ENCODE assay signal across 21 cellular contexts in genomic region chr2:11789243-11789642, GRCh38.
"Had no signal": no experiment of that assay in that cellular context is flagged by ENCODE, and none has a peak within 500 bp of the region (broad histone marks: within the 10 kb centered on the region; RNA-seq: fewer than 3 reads in every experiment).

No MANE protein-coding gene starts in this region.

- H3K27ac Mint-ChIP-seq: activated CD4-positive, alpha-beta T cell treated with anti-CD3 and anti-CD28 coated beads for 36 hours; activated CD8-positive, alpha-beta memory T cell treated with anti-CD3 and anti-CD28 coated beads, Interleukin-2, amount 10 ng/mL, durations not matched to agents 7 days and 5 days; activated T-helper 17 cell treated with anti-CD3 and anti-CD28 coated beads, Interleukin-2, amount 50 U/mL, for 72 hours; mesothelial cell of epicardium; naive thymus-derived CD8-positive, alpha-beta T cell; progenitor cell of endocrine pancreas; WTC11 had no signal

- FAIRE-seq: kidney had no signal

- H3K27me3 Mint-ChIP-seq: activated CD4-positive, alpha-beta T cell treated with anti-CD3 and anti-CD28 coated beads for 36 hours; activated CD8-positive, alpha-beta memory T cell treated with anti-CD3 and anti-CD28 coated beads, Interleukin-2, amount 10 ng/mL, durations not matched to agents 7 days and 5 days; activated T-cell treated with anti-CD3 and anti-CD28 coated beads, Interleukin-2, amount 50 U/mL, for 24 hours; activated T-helper 17 cell treated with anti-CD3 and anti-CD28 coated beads, Interleukin-2, amount 50 U/mL, for 72 hours; brain; naive thymus-derived CD8-positive, alpha-beta T cell had no signal

- DNase-seq: activated CD4-positive, alpha-beta T cell treated with anti-CD3 and anti-CD28 coated beads for 36 hours; activated CD4-positive, alpha-beta T cell treated with anti-CD3 and anti-CD28 coated beads, Interleukin-2, amount 50 U/mL, for 4 hours; activated CD8-positive, alpha-beta memory T cell treated with anti-CD3 and anti-CD28 coated beads, Interleukin-2, amount 10 ng/mL, durations not matched to agents 7 days and 5 days; activated naive CD4-positive, alpha-beta T cell treated with Interleukin-2 at 50 U/mL for 16 hours; activated T-cell treated with anti-CD3 and anti-CD28 coated beads, Interleukin-2, amount 50 U/mL, for 24 hours; aorta; caudate nucleus; effector memory CD4-positive, alpha-beta T cell; foreskin keratinocyte; kidney; naive thymus-derived CD8-positive, alpha-beta T cell; stimulated activated CD4-positive, alpha-beta T cell treated with anti-CD3 and anti-CD28 coated beads, Interleukin-12 subunit alpha, Interleukin-12 subunit beta, amount 100 ng/mL, for 4 hours; stimulated activated CD4-positive, alpha-beta T cell treated with anti-CD3 and anti-CD28 coated beads, Interleukin-4, amount 100 ng/mL, for 4 hours; stimulated activated naive CD8-positive, alpha-beta T cell treated with anti-CD3 and anti-CD28 coated beads, Interleukin-15, Interleukin-2, amounts not matched to agents 100 U/mL and 50 U/mL, for 24 hours; T1000 had no signal

- H3K4me1 Mint-ChIP-seq: activated CD8-positive, alpha-beta memory T cell treated with anti-CD3 and anti-CD28 coated beads, Interleukin-2, amount 10 ng/mL, durations not matched to agents 7 days and 5 days; activated T-helper 17 cell treated with anti-CD3 and anti-CD28 coated beads, Interleukin-2, amount 50 U/mL, for 72 hours; mesothelial cell of epicardium had no signal

- H3K27me3 ChIP-seq: foreskin keratinocyte had no signal

- H3K4me3 ChIP-seq: lung had no signal

- ATAC-seq: activated CD4-positive, alpha-beta T cell treated with anti-CD3 and anti-CD28 coated beads for 36 hours; activated CD8-positive, alpha-beta memory T cell treated with anti-CD3 and anti-CD28 coated beads, Interleukin-2, amount 10 ng/mL, durations not matched to agents 7 days and 5 days; activated T-helper 17 cell treated with anti-CD3 and anti-CD28 coated beads, Interleukin-2, amount 50 U/mL, for 72 hours; foreskin keratinocyte; naive thymus-derived CD8-positive, alpha-beta T cell; stimulated activated naive CD8-positive, alpha-beta T cell treated with anti-CD3 and anti-CD28 coated beads, Interleukin-15, Interleukin-2, amounts not matched to agents 100 U/mL and 50 U/mL, for 24 hours; WTC11 had no signal

- H3K4me1 ChIP-seq: foreskin keratinocyte had no signal

- H3K9me3 Mint-ChIP-seq: activated T-cell treated with anti-CD3 and anti-CD28 coated beads, Interleukin-2, amount 50 U/mL, for 24 hours; activated T-helper 17 cell treated with anti-CD3 and anti-CD28 coated beads, Interleukin-2, amount 50 U/mL, for 72 hours; brain; naive thymus-derived CD8-positive, alpha-beta T cell; WTC11 had no signal

- H3K4me3 Mint-ChIP-seq: activated CD4-positive, alpha-beta T cell treated with anti-CD3 and anti-CD28 coated beads for 36 hours; activated CD8-positive, alpha-beta memory T cell treated with anti-CD3 and anti-CD28 coated beads, Interleukin-2, amount 10 ng/mL, durations not matched to agents 7 days and 5 days; activated T-cell treated with anti-CD3 and anti-CD28 coated beads, Interleukin-2, amount 50 U/mL, for 24 hours; activated T-helper 17 cell treated with anti-CD3 and anti-CD28 coated beads, Interleukin-2, amount 50 U/mL, for 72 hours; brain; mesothelial cell of epicardium; naive thymus-derived CD8-positive, alpha-beta T cell; WTC11 had no signal

- H3K27ac ChIP-seq: foreskin keratinocyte had no signal
